ENCODE assay signal across 8 cellular contexts in the genomic region with DNA sequence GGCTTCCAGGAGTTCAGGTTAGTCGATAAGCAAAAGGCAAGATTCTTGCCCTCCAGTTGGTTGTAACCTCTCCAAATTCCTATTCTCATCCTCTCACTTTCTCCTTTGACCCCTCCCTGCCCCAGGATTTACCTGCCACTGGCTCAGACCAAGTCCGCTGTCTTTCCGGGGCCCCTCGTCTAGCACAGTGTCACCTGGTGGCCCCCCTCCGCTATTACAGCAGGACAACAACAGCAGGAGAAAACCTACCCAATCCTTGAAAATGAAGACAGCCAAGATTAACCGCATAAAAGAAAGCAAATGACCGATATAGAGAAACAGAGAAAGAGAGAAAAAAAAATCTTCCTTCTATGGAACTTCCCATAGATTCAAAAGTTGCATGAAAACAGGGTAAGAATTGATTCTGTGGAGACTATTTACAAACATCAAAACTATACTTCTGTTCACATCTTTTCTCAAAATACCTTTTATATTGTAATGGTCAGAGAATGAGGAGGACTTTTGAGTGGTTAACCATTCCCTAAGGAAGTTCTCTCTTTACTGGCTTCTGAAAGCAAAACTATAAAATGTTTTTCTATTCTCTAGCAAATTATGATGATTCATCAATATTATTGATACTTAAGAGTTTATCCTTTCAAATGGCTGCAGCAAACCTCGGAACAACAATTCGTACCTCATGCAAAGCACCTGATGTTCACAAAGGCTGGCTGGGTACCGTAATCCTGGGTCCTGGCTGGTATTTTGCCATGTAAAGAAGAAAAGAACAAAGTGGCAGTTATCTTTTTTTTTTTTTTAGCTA. TPM values are rescaled to one million over a fixed set of nuclear protein-coding genes. Genes with fewer than 3 reads are reported as not detected.
DNase-seq lines count a peak whose midpoint lies in the region; ATAC-seq and TF ChIP-seq lines count a peak whose summit lies in the region.

No MANE protein-coding gene starts in this region.

- in situ Hi-C loops in transverse colon (cut with MboI; ENCODE audit: low pct_ligation_motif_present in 1 of 4, low pct_unique_long_range_greater_than_20kb in 1 of 4, low sequenced_read_pairs in 3 of 4): loop anchor here in 1 of 4 donors (10.0 kb wide), 1 partner anchor 289 kb away; no protein-coding TSS in a partner anchor

- H3K9me2 ChIP-seq in OCI-LY1 (ENCODE audit: low read depth, low read length): no peaks in the 10 kb centered on the region

- no peaks in the 10 kb centered on the region for H3K36me3 ChIP-seq in OCI-LY1 (ENCODE audit: insufficient read depth, low read length)
- no peaks in the 10 kb centered on the region for H3K36me3 ChIP-seq in transverse colon

- TF ChIP-seq EP300 in transverse colon (IDR thresholded peaks at IDR 0.05; ENCODE audit: low read depth): no peak

- no peak overlapping the region for H3K4me2 ChIP-seq in OCI-LY1 (ENCODE audit: low read length)

- H4K20me1 ChIP-seq in OCI-LY1 (ENCODE audit: insufficient read depth, low read length): no peaks in the 10 kb centered on the region

- no peaks in the 10 kb centered on the region for H3K79me2 ChIP-seq in OCI-LY1 (ENCODE audit: insufficient read depth, low read length)

- WGBS in transverse colon (ENCODE audit: low coverage in 1 of 2), 2 donors: 30 to 50% methylated on average over 10 of the region's 10 CpGs

- no peak overlapping the region for H3K9ac ChIP-seq in OCI-LY1 (ENCODE audit: low read length)

- H3K27ac ChIP-seq in OCI-LY1 (ENCODE audit: low read depth, low read length, poor library complexity, severe bottlenecking) (no peak overlapping the region), transverse colon (no peak overlapping the region)

- H3K4me1 ChIP-seq in OCI-LY1 (ENCODE audit: insufficient read depth, low read length, severe bottlenecking): no peaks in the 10 kb centered on the region
- no peaks in the 10 kb centered on the region for H3K4me1 ChIP-seq in transverse colon

- no peak for TF ChIP-seq POLR2A in transverse colon (IDR thresholded peaks at IDR 0.05)

- no peaks in the 10 kb centered on the region for H3K27me3 ChIP-seq in OCI-LY1 (ENCODE audit: insufficient read depth, low read length)
- peaks cover 37% of the 10 kb centered on the region for H3K27me3 ChIP-seq in transverse colon

- H3K4me3 ChIP-seq in OCI-LY1 (ENCODE audit: low read depth, low read length, poor library complexity, severe bottlenecking) (no peak overlapping the region), fibroblast of pulmonary artery (replicated peaks; ENCODE audit: low read depth, low read length) (no peak overlapping the region), transverse colon (no peak overlapping the region)

- H3K9me3 ChIP-seq in OCI-LY1 (ENCODE audit: low read length): no peaks in the 10 kb centered on the region
- H3K9me3 ChIP-seq in transverse colon: no peaks in the 10 kb centered on the region

- no peaks in the 10 kb centered on the region for H3F3A ChIP-seq in OCI-LY1 (ENCODE audit: insufficient read depth, low read length)

- peak; percentile 46 for ATAC-seq in GM18519 (IDR thresholded peaks at IDR 0.05; ENCODE audit: low FRiP score, unreplicated experiment)

- peak; percentile 43 for DNase-seq in AG08395 (ENCODE audit: low spot score)
- peak; percentile 13 for DNase-seq in fibroblast of pulmonary artery (ENCODE audit: low read depth)
- DNase-seq in transverse colon: no peak
- no peak for DNase-seq in activated gamma-delta T cell (lab: John Stamatoyannopoulos, UW)
- no peak for DNase-seq in 8988T
- DNase-seq in KG1 (lab: John Stamatoyannopoulos, UW): no peak

- intact Hi-C loops in transverse colon (cut with DNase I; ENCODE audit: low total_unique reads): no loop called here

- H2AFZ ChIP-seq in OCI-LY1 (ENCODE audit: low read length): no peak overlapping the region

- peak; percentile 81 for TF ChIP-seq CTCF in OCI-LY1 (IDR thresholded peaks at IDR 0.05; ENCODE audit: low read length)
- peak; percentile 72 for TF ChIP-seq CTCF in fibroblast of pulmonary artery (IDR thresholded peaks at IDR 0.05; ENCODE audit: low read length, missing control alignments)
- peak in 4 of 5 experiments; percentile 47 to 61 (median 58) for TF ChIP-seq CTCF in transverse colon (IDR thresholded peaks at IDR 0.05)

RNA-seq across cellular contexts. Expression of gene ST8SIA2, which starts 10.0 kb away (rescaled TPM):
- total RNA-seq in transverse colon: under 1 TPM in 2 of 4 donors, not detected in 2; 0.27 to 0.79 TPM

Comparison
In these comparisons a context has a peak if more than half of its experiments do, and no peak if none do; other contexts are left out.
1. DNase-seq: peak in AG08395 (single experiment) and fibroblast of pulmonary artery (single experiment); none in transverse colon (single experiment), activated gamma-delta T cell (single experiment), 8988T (single experiment) and KG1 (single experiment).
2. Peak in every context shown above with its lines, with median percentiles within 50 percentile points of each other: CTCF ChIP-seq.